In genomic region chr19:46717034-46717715, GRCh38 we compare ENCODE assay signal across 8 cellular contexts. TPM values are rescaled to one million over a fixed set of nuclear protein-coding genes. Genes with fewer than 3 reads are reported as not detected.
DNase-seq lines count a peak whose midpoint lies in the region; ATAC-seq and TF ChIP-seq lines count a peak whose summit lies in the region.

Gene PRKD2, minus strand, starts transcription at chr19:46717114. Its CDS starts 744 bp downstream, at chr19:46716370.

- peak within 1 kb of the TSS; percentile 45 for H3K27ac ChIP-seq in SJSA1

- H3K9me3 ChIP-seq in SJSA1 (replicated peaks), result no peaks in the 10 kb centered on the region

- peak within 1 kb of the TSS; percentile 91 for H3K27ac Mint-ChIP-seq in neural crest cell (ENCODE audit: unreplicated experiment)
- peak within 1 kb of the TSS; percentile 97 to 98 for H3K27ac Mint-ChIP-seq in stimulated activated naive CD8-positive, alpha-beta T cell treated with anti-CD3 and anti-CD28 coated beads, Interleukin-15, amount 100 ng/mL, for 72 hours

- H3K4me3 ChIP-seq in AG09309 (ENCODE audit: control insufficient read depth, low read depth, low read length) (peak within 1 kb of the TSS; percentile 82), SJSA1 (peak within 1 kb of the TSS; percentile 52), foreskin fibroblast (ENCODE audit: low read depth in 1 of 2, low read length in 2 of 2) (peak within 1 kb of the TSS; percentile 80 to 82)
- H3K4me3 ChIP-seq in Jurkat, Clone E6-1 (ENCODE audit: low read length), result peak within 1 kb of the TSS; percentile 91

- H3K9me3 Mint-ChIP-seq in neural crest cell, result no peaks in the 10 kb centered on the region
- H3K9me3 Mint-ChIP-seq in stimulated activated naive CD8-positive, alpha-beta T cell treated with anti-CD3 and anti-CD28 coated beads, Interleukin-15, amount 100 ng/mL, for 72 hours, result no peaks in the 10 kb centered on the region

- H3K27me3 ChIP-seq in SJSA1 (replicated peaks), result no peaks in the 10 kb centered on the region

- H3K4me1 Mint-ChIP-seq in neural crest cell, result peaks cover 40% of the 10 kb centered on the region
- H3K4me1 Mint-ChIP-seq in stimulated activated naive CD8-positive, alpha-beta T cell treated with anti-CD3 and anti-CD28 coated beads, Interleukin-15, amount 100 ng/mL, for 72 hours, result peaks cover 78% of the 10 kb centered on the region

- H3K4me1 ChIP-seq in SJSA1 (replicated peaks), result peaks cover 31% of the 10 kb centered on the region

- peaks cover 40% of the 10 kb centered on the region for H3K36me3 ChIP-seq in SJSA1

- DNase-seq in AG09309 (ENCODE audit: low read depth) (peak; percentile 34), SJSA1 (ENCODE audit: low read depth in 1 of 2, low spot score in 2 of 2) (peak; percentile 69 to 87), activated gamma-delta T cell treated with Interleukin-2 at 50 U/mL for 16 hours (peak; percentile 82), foreskin fibroblast (peak; percentile 72 to 93), neural crest cell (ENCODE audit: low read depth, low spot score) (peak; percentile 92)
- DNase-seq in Jurkat, Clone E6-1 (ENCODE audit: low read depth, low spot score), result peak; percentile 62
- DNase-seq in stimulated activated naive CD8-positive, alpha-beta T cell treated with anti-CD3 and anti-CD28 coated beads, Interleukin-15, amount 100 ng/mL, for 72 hours, result peak; percentile 85 to 87

- H3K4me3 Mint-ChIP-seq in neural crest cell, result peak within 1 kb of the TSS; percentile 96
- H3K4me3 Mint-ChIP-seq in stimulated activated naive CD8-positive, alpha-beta T cell treated with anti-CD3 and anti-CD28 coated beads, Interleukin-15, amount 100 ng/mL, for 72 hours, result peak within 1 kb of the TSS; percentile 95 to 98

- ATAC-seq in GM19043 (IDR thresholded peaks at IDR 0.05; ENCODE audit: low read depth, unreplicated experiment), result peak; percentile 40
- peak; percentile 69 for ATAC-seq in stimulated activated naive CD8-positive, alpha-beta T cell treated with anti-CD3 and anti-CD28 coated beads, Interleukin-15, amount 100 ng/mL, for 72 hours

- no peak for TF ChIP-seq CTCF in AG09309 (IDR thresholded peaks at IDR 0.05; ENCODE audit: control insufficient read depth, insufficient read depth, low read depth, low read length, missing control alignments)
- TF ChIP-seq CTCF in foreskin fibroblast (IDR thresholded peaks at IDR 0.05; ENCODE audit: low read depth, low read length), result no peak
- no peak for TF ChIP-seq CTCF in neural crest cell (conservative IDR thresholded peaks at IDR 0.05)

- peaks cover 2% of the 10 kb centered on the region for H3K27me3 Mint-ChIP-seq in neural crest cell (ENCODE audit: low read depth)
- no peaks in the 10 kb centered on the region for H3K27me3 Mint-ChIP-seq in stimulated activated naive CD8-positive, alpha-beta T cell treated with anti-CD3 and anti-CD28 coated beads, Interleukin-15, amount 100 ng/mL, for 72 hours

- H3K36me3 Mint-ChIP-seq in neural crest cell (ENCODE audit: low read depth), result peaks cover 2% of the 10 kb centered on the region

RNA-seq across cellular contexts. Expression of gene PRKD2, which starts in this region (rescaled TPM):
- 61.6 TPM for polyA plus RNA-seq in Jurkat, Clone E6-1 (2012; ENCODE audit: insufficient read depth, insufficient read length)
- 7.3 and 7.8 TPM in 2 replicates for total RNA-seq in SJSA1 (2014; rRNA removed; shearing (Covaris generic))
- total RNA-seq in neural crest cell, result 55.5 and 57.2 TPM in 2 replicates

Comparison
In these comparisons a context has a peak if more than half of its experiments do, and no peak if none do; other contexts are left out.
1. Peak in every context shown above with its lines: DNase-seq, ATAC-seq, H3K4me3 ChIP-seq and H3K27ac ChIP-seq.
2. DNase-seq: peak in every context shown above with its lines; median percentile 92 in neural crest cell; 86 in stimulated activated naive CD8-positive, alpha-beta T cell treated with anti-CD3 and anti-CD28 coated beads, Interleukin-15, amount 100 ng/mL, for 72 hours; 82 in foreskin fibroblast; 82 in activated gamma-delta T cell treated with Interleukin-2 at 50 U/mL for 16 hours; 78 in SJSA1; 62 in Jurkat, Clone E6-1; 34 in AG09309.